Comparison of ENCODE assay signal across 23 cellular contexts in genomic region chr3:108209579-108209978, GRCh38. TPM values are rescaled to one million over a fixed set of nuclear protein-coding genes. Genes with fewer than 3 reads are reported as not detected.
DNase-seq lines count a peak whose midpoint lies in the region; ATAC-seq and TF ChIP-seq lines count a peak whose summit lies in the region.
"Had no signal": no experiment of that assay in that cellular context is flagged by ENCODE, and none has a peak within 500 bp of the region (broad histone marks: within the 10 kb centered on the region; RNA-seq: fewer than 3 reads in every experiment).

No MANE protein-coding gene starts in this region.

- ATAC-seq in GM18868 (IDR thresholded peaks at IDR 0.05; ENCODE audit: unreplicated experiment): peak; percentile 59
- peak; percentile 49 for ATAC-seq in GM21723 (IDR thresholded peaks at IDR 0.05; ENCODE audit: unreplicated experiment)
- peak; percentile 37 for ATAC-seq in HG03175 (IDR thresholded peaks at IDR 0.05; ENCODE audit: unreplicated experiment)
- peak; percentile 71 for ATAC-seq in stimulated activated effector memory CD8-positive, alpha-beta T cell treated with anti-CD3 and anti-CD28 coated beads, Interleukin-12 subunit alpha, Interleukin-12 subunit beta, amount 100 ng/mL, for 72 hours
- ATAC-seq: psoas muscle had no signal

- no peaks in the 10 kb centered on the region for H3K4me1 ChIP-seq in HAP-1
- H3K4me1 ChIP-seq in breast epithelium: no peaks in the 10 kb centered on the region
- H3K4me1 ChIP-seq: Caco-2, psoas muscle had no signal

- DNase-seq in stimulated activated effector memory CD8-positive, alpha-beta T cell treated with anti-CD3 and anti-CD28 coated beads, Interleukin-12 subunit alpha, Interleukin-12 subunit beta, amount 100 ng/mL, for 72 hours (ENCODE audit: low spot score in 2 of 2): no peak
- no peak for DNase-seq in HAP-1 (ENCODE audit: low spot score in 2 of 2)
- no peak for DNase-seq in breast epithelium (ENCODE audit: low spot score in 2 of 2)
- no peak for DNase-seq in iPS-NIHi11 (ENCODE audit: low spot score)
- DNase-seq in GOT3 (lab: John Stamatoyannopoulos, UW): no peak
- DNase-seq: activated naive CD4-positive, alpha-beta T cell; AML-193; anterior cingulate cortex; Caco-2; EL; HCEC 1CT; IMR-90; midbrain; NCI-H1694; NCI-H748 treated with DMSO at 0.1 percent for 48 hours; PC-9; psoas muscle; stimulated activated CD4-positive, alpha-beta T cell treated with anti-CD3 and anti-CD28 coated beads, Interleukin-2, amount 100 ng/mL, for 48 hours; T-helper 1 cell had no signal

- no peak overlapping the region for H3K27ac ChIP-seq in breast epithelium
- H3K27ac ChIP-seq: HL-60, PC-9, psoas muscle had no signal

- no peaks in the 10 kb centered on the region for H3K9me3 ChIP-seq in HAP-1
- H3K9me3 ChIP-seq in breast epithelium: no peaks in the 10 kb centered on the region
- H3K9me3 ChIP-seq: Caco-2, psoas muscle had no signal

- no peak overlapping the region for H3K4me3 Mint-ChIP-seq in stimulated activated effector memory CD8-positive, alpha-beta T cell treated with anti-CD3 and anti-CD28 coated beads, Interleukin-12 subunit alpha, Interleukin-12 subunit beta, amount 100 ng/mL, for 72 hours

- H3K4me3 ChIP-seq in HAP-1 (no peak overlapping the region), breast epithelium (no peak overlapping the region)
- H3K4me3 ChIP-seq: PC-9, psoas muscle had no signal

- no peak for TF ChIP-seq CTCF in breast epithelium (IDR thresholded peaks at IDR 0.05)

- H3K27me3 ChIP-seq in HAP-1 (ENCODE audit: low read depth) (no peaks in the 10 kb centered on the region), breast epithelium (no peaks in the 10 kb centered on the region)

- H3K4me1 Mint-ChIP-seq in stimulated activated effector memory CD8-positive, alpha-beta T cell treated with anti-CD3 and anti-CD28 coated beads, Interleukin-12 subunit alpha, Interleukin-12 subunit beta, amount 100 ng/mL, for 72 hours: peaks cover 14% of the 10 kb centered on the region

- intact Hi-C loops in breast epithelium (cut with DNase I; ENCODE audit: low total_unique reads): no loop called here

- peak overlapping the region; percentile 35 for H3K27ac Mint-ChIP-seq in stimulated activated effector memory CD8-positive, alpha-beta T cell treated with anti-CD3 and anti-CD28 coated beads, Interleukin-12 subunit alpha, Interleukin-12 subunit beta, amount 100 ng/mL, for 72 hours

- peaks cover 2% of the 10 kb centered on the region; the same call in 1 of the 2 replicates for H3K36me3 ChIP-seq in HAP-1 (replicated peaks)
- no peaks in the 10 kb centered on the region for H3K36me3 ChIP-seq in breast epithelium

- no peaks in the 10 kb centered on the region for H3K9me3 Mint-ChIP-seq in stimulated activated effector memory CD8-positive, alpha-beta T cell treated with anti-CD3 and anti-CD28 coated beads, Interleukin-12 subunit alpha, Interleukin-12 subunit beta, amount 100 ng/mL, for 72 hours

- H3K36me3 Mint-ChIP-seq in stimulated activated effector memory CD8-positive, alpha-beta T cell treated with anti-CD3 and anti-CD28 coated beads, Interleukin-12 subunit alpha, Interleukin-12 subunit beta, amount 100 ng/mL, for 72 hours: peaks cover 39% of the 10 kb centered on the region

- no peak for TF ChIP-seq POLR2A in breast epithelium (IDR thresholded peaks at IDR 0.05)

- in situ Hi-C loops in HAP-1 (cut with MboI; ENCODE audit: low sequenced_read_pairs): no loop called here

RNA-seq across cellular contexts. Expression of gene IFT57, which starts 12.6 kb away (rescaled TPM):
- total RNA-seq in breast epithelium: 10 to 100 TPM; 44.2 to 74.2 (median 68.5) TPM
